24 cellular contexts compared by ENCODE assay signal in genomic region chr2:205914736-205915510, GRCh38.
DNase-seq lines count a peak whose midpoint lies in the region; ATAC-seq lines count a peak whose summit lies in the region.
"Had no signal": no experiment of that assay in that cellular context is flagged by ENCODE, and none has a peak within 500 bp of the region (broad histone marks: within the 10 kb centered on the region; RNA-seq: fewer than 3 reads in every experiment).

No MANE protein-coding gene starts in this region.

- H3K9me3 Mint-ChIP-seq in stimulated activated effector memory CD8-positive, alpha-beta T cell treated with anti-CD3 and anti-CD28 coated beads, Interleukin-12 subunit alpha, Interleukin-12 subunit beta, amount 100 ng/mL, for 72 hours = no peaks in the 10 kb centered on the region
- H3K9me3 Mint-ChIP-seq: activated T-helper 2 cell treated with anti-CD3 and anti-CD28 coated beads, Interferon-gamma antibody, Interleukin-2, Interleukin-4, amounts not matched to agents 10 μg/mL and 5 μg/mL and 100 μg/mL, durations not matched to agents 14 hours and 24 hours and 36 hours; T-helper 1 cell treated with Interleukin-12 subunit alpha and Interleukin-12 subunit beta and Interleukin-4 antibody, amounts not matched to agents 30 μg/mL and 1 μg/mL, for 36 hours had no signal

- DNase-seq in SHP77 (lab: John Stamatoyannopoulos, UW) = peak; percentile 8 to 10
- no peak for DNase-seq in SHP77 treated with DMSO at 0.1 percent for 48 hours (lab: John Stamatoyannopoulos, UW)
- peak; percentile 67 for DNase-seq in NCI-H748 treated with DMSO at 0.1 percent for 48 hours (lab: John Stamatoyannopoulos, UW)
- peak; percentile 54 for DNase-seq in kidney tubule cell (ENCODE audit: low spot score)
- no peak for DNase-seq in stimulated activated effector memory CD8-positive, alpha-beta T cell treated with anti-CD3 and anti-CD28 coated beads, Interleukin-12 subunit alpha, Interleukin-12 subunit beta, amount 100 ng/mL, for 72 hours (ENCODE audit: low spot score in 2 of 2)
- DNase-seq in EL = no peak
- no peak for DNase-seq in T-helper 1 cell
- DNase-seq: activated CD4-positive, alpha-beta T cell treated with anti-CD3 and anti-CD28 coated beads, Interleukin-2, amount 50 U/mL, for 1 hour; activated CD8-positive, alpha-beta memory T cell treated with anti-CD3 and anti-CD28 coated beads, Interleukin-2, amount 50 U/mL, for 4 hours; activated naive CD8-positive, alpha-beta T cell treated with anti-CD3 and anti-CD28 coated beads, Interleukin-2, amount 10 ng/mL, durations not matched to agents 7 days and 5 days; brain microvascular endothelial cell; heart right ventricle; lower lobe of right lung; MM.1S; NCI-H1930; NCI-H524; occipital lobe; OCI-M1; right cardiac atrium; SIG-M5 had no signal

- H3K36me3 Mint-ChIP-seq in stimulated activated effector memory CD8-positive, alpha-beta T cell treated with anti-CD3 and anti-CD28 coated beads, Interleukin-12 subunit alpha, Interleukin-12 subunit beta, amount 100 ng/mL, for 72 hours = no peaks in the 10 kb centered on the region
- H3K36me3 Mint-ChIP-seq: activated naive CD8-positive, alpha-beta T cell treated with anti-CD3 and anti-CD28 coated beads, Interleukin-2, amount 10 ng/mL, durations not matched to agents 7 days and 5 days had no signal

- H3K4me1 Mint-ChIP-seq in stimulated activated effector memory CD8-positive, alpha-beta T cell treated with anti-CD3 and anti-CD28 coated beads, Interleukin-12 subunit alpha, Interleukin-12 subunit beta, amount 100 ng/mL, for 72 hours = no peaks in the 10 kb centered on the region
- H3K4me1 Mint-ChIP-seq: activated naive CD8-positive, alpha-beta T cell treated with anti-CD3 and anti-CD28 coated beads, Interleukin-2, amount 10 ng/mL, durations not matched to agents 7 days and 5 days had no signal

- peak; percentile 13 for ATAC-seq in stimulated activated effector memory CD8-positive, alpha-beta T cell treated with anti-CD3 and anti-CD28 coated beads, Interleukin-12 subunit alpha, Interleukin-12 subunit beta, amount 100 ng/mL, for 72 hours
- no peak for ATAC-seq in HG03045 (IDR thresholded peaks at IDR 0.05; ENCODE audit: unreplicated experiment)
- ATAC-seq: K562, lower lobe of right lung had no signal

- no peak overlapping the region for H3K4me3 Mint-ChIP-seq in stimulated activated effector memory CD8-positive, alpha-beta T cell treated with anti-CD3 and anti-CD28 coated beads, Interleukin-12 subunit alpha, Interleukin-12 subunit beta, amount 100 ng/mL, for 72 hours
- H3K4me3 Mint-ChIP-seq: activated naive CD8-positive, alpha-beta T cell treated with anti-CD3 and anti-CD28 coated beads, Interleukin-2, amount 10 ng/mL, durations not matched to agents 7 days and 5 days; T-helper 1 cell treated with Interleukin-12 subunit alpha and Interleukin-12 subunit beta and Interleukin-4 antibody, amounts not matched to agents 30 μg/mL and 1 μg/mL, for 36 hours had no signal

- no peak overlapping the region for H3K27ac Mint-ChIP-seq in stimulated activated effector memory CD8-positive, alpha-beta T cell treated with anti-CD3 and anti-CD28 coated beads, Interleukin-12 subunit alpha, Interleukin-12 subunit beta, amount 100 ng/mL, for 72 hours
- H3K27ac Mint-ChIP-seq: activated naive CD8-positive, alpha-beta T cell treated with anti-CD3 and anti-CD28 coated beads, Interleukin-2, amount 10 ng/mL, durations not matched to agents 7 days and 5 days; activated T-helper 2 cell treated with anti-CD3 and anti-CD28 coated beads, Interferon-gamma antibody, Interleukin-2, Interleukin-4, amounts not matched to agents 10 μg/mL and 5 μg/mL and 100 μg/mL, durations not matched to agents 14 hours and 24 hours and 36 hours; T-helper 1 cell treated with Interleukin-12 subunit alpha and Interleukin-12 subunit beta and Interleukin-4 antibody, amounts not matched to agents 30 μg/mL and 1 μg/mL, for 36 hours had no signal

Comparison
In these comparisons a context has a peak if more than half of its experiments do, and no peak if none do; other contexts are left out.
1. DNase-seq: peak in SHP77 (2 of 2), NCI-H748 treated with DMSO at 0.1 percent for 48 hours (single experiment) and kidney tubule cell (single experiment); none in SHP77 treated with DMSO at 0.1 percent for 48 hours (single experiment), stimulated activated effector memory CD8-positive, alpha-beta T cell treated with anti-CD3 and anti-CD28 coated beads, Interleukin-12 subunit alpha, Interleukin-12 subunit beta, amount 100 ng/mL, for 72 hours (0 of 2), EL (single experiment) and T-helper 1 cell (0 of 5).